16 cellular contexts compared by ENCODE assay signal in the genomic region with DNA sequence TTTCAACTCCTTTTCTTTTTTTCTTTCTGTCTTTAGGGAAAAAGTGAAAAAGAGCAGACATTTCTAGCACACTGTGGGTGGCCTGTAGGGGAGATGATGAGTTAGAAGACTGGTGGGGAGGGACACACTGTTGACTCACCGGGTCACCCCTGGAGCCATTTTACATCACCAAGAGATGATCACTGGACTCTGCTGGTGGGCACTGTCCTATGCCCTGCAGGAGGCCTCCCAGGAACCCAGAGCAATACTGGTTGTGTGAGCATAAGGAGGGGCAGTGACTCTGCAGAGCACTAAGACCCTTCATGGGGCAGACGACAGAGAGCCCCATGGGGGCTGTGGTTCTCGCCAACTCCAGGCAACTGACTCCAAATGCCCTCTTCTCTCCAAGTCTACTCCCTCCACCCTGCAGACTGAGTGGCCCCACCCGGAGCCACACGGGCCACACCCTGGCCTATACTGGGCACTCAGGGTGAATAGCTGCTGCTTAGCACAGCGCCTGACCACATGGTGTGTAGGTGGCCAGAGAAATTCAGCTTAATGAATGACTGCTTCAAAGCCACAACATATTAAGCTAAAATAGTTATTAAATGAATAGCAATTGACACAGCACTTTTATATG.
"Had no signal": no experiment of that assay in that cellular context is flagged by ENCODE, and none has a peak within 500 bp of the region (broad histone marks: within the 10 kb centered on the region; RNA-seq: fewer than 3 reads in every experiment).

No MANE protein-coding gene starts in this region.

- ATAC-seq: activated CD8-positive, alpha-beta T cell treated with anti-CD3 and anti-CD28 coated beads for 36 hours; heart left ventricle; left ventricle myocardium superior; stimulated activated naive B cell treated with anti-CD40 and anti-IgM and Interleukin-4, amounts not matched to agents 10 μg/mL and 1 μg/mL and 100 μg/mL, for 72 hours had no signal

- DNase-seq: activated CD4-positive, alpha-beta T cell treated with anti-CD3 and anti-CD28 coated beads for 4 hours; activated CD8-positive, alpha-beta T cell treated with anti-CD3 and anti-CD28 coated beads for 36 hours; activated naive CD4-positive, alpha-beta T cell; aorta; foreskin melanocyte; heart left ventricle; left ventricle myocardium superior; naive B cell; posterior cingulate gyrus; right lobe of liver; stimulated activated CD4-positive, alpha-beta T cell treated with anti-CD3 and anti-CD28 coated beads, Interleukin-2, amount 100 ng/mL, for 24 hours; stimulated activated naive B cell treated with anti-CD40 and anti-IgM and Interleukin-4, amounts not matched to agents 10 μg/mL and 1 μg/mL and 100 μg/mL, for 72 hours; SW 1271; trophoblast cell; WERI-Rb-1 had no signal

- H3K4me1 ChIP-seq: right lobe of liver had no signal

- H3K9me3 ChIP-seq: heart left ventricle, neutrophil, right lobe of liver had no signal

- H3K36me3 ChIP-seq: heart left ventricle, neutrophil, right lobe of liver, WERI-Rb-1 had no signal

- H3K27ac ChIP-seq: heart left ventricle, neutrophil, right lobe of liver, WERI-Rb-1 had no signal

- H3K4me3 ChIP-seq: heart left ventricle, right lobe of liver had no signal
